ENCODE assay signal across 26 cellular contexts in the genomic region with DNA sequence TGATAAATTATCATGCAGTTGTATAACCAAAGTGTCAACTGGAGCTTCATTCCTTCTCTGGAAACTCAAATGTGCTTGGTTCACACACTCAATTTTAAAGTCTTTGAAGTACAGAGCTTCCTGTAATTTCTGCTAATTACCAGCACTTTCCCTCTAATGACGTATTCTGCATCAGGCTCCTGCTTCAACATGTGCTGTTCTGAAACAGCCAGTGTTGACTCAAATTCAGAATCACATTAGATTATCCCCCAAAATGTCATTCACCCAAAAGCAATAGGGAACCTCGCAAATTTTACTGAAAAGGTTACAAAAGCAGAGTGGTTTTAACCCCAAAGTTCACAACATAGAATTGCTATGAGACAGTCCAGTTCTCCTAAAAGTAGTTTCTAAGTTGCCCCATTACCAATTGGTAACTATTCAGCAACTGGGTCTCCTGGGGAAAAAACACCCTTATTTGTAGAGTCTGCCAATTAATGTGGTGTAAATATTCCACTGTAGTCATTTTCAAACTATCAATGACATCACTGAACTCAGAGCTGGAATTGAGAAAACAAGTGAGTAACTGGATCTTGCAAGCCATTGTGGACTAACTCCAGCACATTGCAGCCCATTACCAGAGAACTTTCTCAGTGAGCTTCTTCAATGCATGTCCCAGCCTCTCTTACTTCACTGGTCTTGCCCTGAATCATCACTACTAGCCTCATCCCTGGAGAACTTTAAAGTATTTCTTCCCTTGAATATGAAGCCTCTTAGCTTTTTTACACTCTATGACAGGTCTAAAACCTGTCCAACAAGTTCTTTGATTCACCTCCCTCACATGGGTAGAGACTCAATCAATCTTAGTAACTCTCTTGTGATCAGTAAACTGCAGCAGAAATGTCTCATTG.
DNase-seq lines count a peak whose midpoint lies in the region; ATAC-seq and TF ChIP-seq lines count a peak whose summit lies in the region.
"Had no signal": no experiment of that assay in that cellular context is flagged by ENCODE, and none has a peak within 500 bp of the region (broad histone marks: within the 10 kb centered on the region; RNA-seq: fewer than 3 reads in every experiment).

No MANE protein-coding gene starts in this region.

- no TSS peak for BruUV-seq in PC-3 (replicated peaks; lab: Mats Ljungman, UMichigan)

- H3K79me2 ChIP-seq in PC-3 (ENCODE audit: low read length), result no peaks in the 10 kb centered on the region

- ATAC-seq in stimulated activated naive CD8-positive, alpha-beta T cell treated with anti-CD3 and anti-CD28 coated beads, Interleukin-15, amount 100 ng/mL, for 72 hours, result peak; percentile 86
- ATAC-seq in stimulated activated naive CD8-positive, alpha-beta T cell treated with anti-CD3 and anti-CD28 coated beads, Interleukin-15, Interleukin-2, amounts not matched to agents 100 U/mL and 50 U/mL, for 24 hours, result no peak
- ATAC-seq in PC-3 (peak; percentile 72), foreskin keratinocyte (peak; percentile 98), GM19455 (IDR thresholded peaks at IDR 0.05; ENCODE audit: unreplicated experiment) (no peak)
- ATAC-seq: activated CD8-positive, alpha-beta memory T cell treated with anti-CD3 and anti-CD28 coated beads, Interleukin-2, amount 10 ng/mL, durations not matched to agents 7 days and 5 days; HCT116; naive thymus-derived CD4-positive, alpha-beta T cell; T-helper 17 cell had no signal

- no peaks in the 10 kb centered on the region for H3K4me1 Mint-ChIP-seq in stimulated activated naive CD8-positive, alpha-beta T cell treated with anti-CD3 and anti-CD28 coated beads, Interleukin-15, amount 100 ng/mL, for 72 hours
- H3K4me1 Mint-ChIP-seq: activated CD4-positive, alpha-beta T cell treated with anti-CD3 and anti-CD28 coated beads, Interleukin-2, amount 10 ng/mL, durations not matched to agents 24 days and 14 days; activated CD8-positive, alpha-beta memory T cell treated with anti-CD3 and anti-CD28 coated beads, Interleukin-2, amount 10 ng/mL, durations not matched to agents 7 days and 5 days; activated naive CD8-positive, alpha-beta T cell treated with anti-CD3 and anti-CD28 coated beads, Interleukin-2, amount 10 ng/mL, durations not matched to agents 7 days and 5 days; immature natural killer cell; naive thymus-derived CD4-positive, alpha-beta T cell; T-helper 17 cell had no signal

- no peak for DNase-seq in stimulated activated naive CD8-positive, alpha-beta T cell treated with anti-CD3 and anti-CD28 coated beads, Interleukin-15, amount 100 ng/mL, for 72 hours
- DNase-seq in stimulated activated naive CD8-positive, alpha-beta T cell treated with anti-CD3 and anti-CD28 coated beads, Interleukin-15, Interleukin-2, amounts not matched to agents 100 U/mL and 50 U/mL, for 24 hours, result no peak
- DNase-seq in PC-3 (peak; percentile 76), foreskin keratinocyte (peak; percentile 84 to 92), HK-2 (ENCODE audit: unreplicated experiment) (no peak), NCI-H774 (lab: John Stamatoyannopoulos, UW) (no peak)
- DNase-seq: activated CD4-positive, alpha-beta T cell treated with anti-CD3 and anti-CD28 coated beads, Interleukin-2, amount 10 ng/mL, durations not matched to agents 24 days and 14 days; activated CD8-positive, alpha-beta memory T cell treated with anti-CD3 and anti-CD28 coated beads, Interleukin-2, amount 10 ng/mL, durations not matched to agents 7 days and 5 days; activated naive CD8-positive, alpha-beta T cell treated with anti-CD3 and anti-CD28 coated beads, Interleukin-2, amount 10 ng/mL, durations not matched to agents 7 days and 5 days; COR-L47; foreskin melanocyte; hippocampal formation; immature natural killer cell; IMR-90; left ventricle myocardium inferior; naive thymus-derived CD4-positive, alpha-beta T cell; NCI-H1417 treated with DMSO at 0.1 percent for 48 hours; NCI-H2171; NCI-H524 treated with DMSO at 0.1 percent for 48 hours; occipital lobe; stimulated activated CD4-positive, alpha-beta T cell treated with anti-CD3 and anti-CD28 coated beads, Interleukin-2, amount 100 ng/mL, for 24 hours; T-helper 17 cell had no signal

- H3K4me3 ChIP-seq in PC-3 (ENCODE audit: low read length), result no peak overlapping the region
- H3K4me3 ChIP-seq: BLaER1 treated with 17β-estradiol and CSF1 and Interleukin-3, amounts not matched to agents 10 nM and 100 nM; left ventricle myocardium inferior; thoracic aorta had no signal

- no peak overlapping the region for H3K27ac ChIP-seq in PC-3 (ENCODE audit: low read length)
- no peak overlapping the region for H3K27ac ChIP-seq in foreskin keratinocyte
- H3K27ac ChIP-seq: BLaER1 treated with 17β-estradiol and CSF1 and Interleukin-3, amounts not matched to agents 10 nM and 100 nM; left ventricle myocardium inferior; thoracic aorta had no signal

- H3F3A ChIP-seq in PC-3 (ENCODE audit: low read length, unreplicated experiment), result no peaks in the 10 kb centered on the region

- H3K27me3 ChIP-seq in PC-3 (ENCODE audit: low read length) (no peaks in the 10 kb centered on the region), foreskin keratinocyte (no peaks in the 10 kb centered on the region)
- H3K27me3 ChIP-seq: BLaER1 treated with 17β-estradiol and CSF1 and Interleukin-3, amounts not matched to agents 10 nM and 100 nM had no signal

- TF ChIP-seq CTCF in PC-3 (conservative IDR thresholded peaks at IDR 0.05; ENCODE audit: low read depth, low read length) (no peak), foreskin keratinocyte (conservative IDR thresholded peaks at IDR 0.05) (no peak)

- H3K9me3 Mint-ChIP-seq in stimulated activated naive CD8-positive, alpha-beta T cell treated with anti-CD3 and anti-CD28 coated beads, Interleukin-15, amount 100 ng/mL, for 72 hours, result peaks cover 0 to 6% of the 10 kb centered on the region in 2 donors
- H3K9me3 Mint-ChIP-seq: activated CD4-positive, alpha-beta T cell treated with anti-CD3 and anti-CD28 coated beads, Interleukin-2, amount 10 ng/mL, durations not matched to agents 24 days and 14 days had no signal

- no peak overlapping the region for H2AFZ ChIP-seq in PC-3 (ENCODE audit: low read length)

- intact Hi-C loops in PC-3 (cut with micrococcal nuclease), result loop anchor here (10.0 kb wide), 1 partner anchor 955 kb away; the partner anchor contains the start of gene EFNB2

- H3K27me3 Mint-ChIP-seq in stimulated activated naive CD8-positive, alpha-beta T cell treated with anti-CD3 and anti-CD28 coated beads, Interleukin-15, amount 100 ng/mL, for 72 hours, result peaks cover 8% of the 10 kb centered on the region
- H3K27me3 Mint-ChIP-seq: activated CD4-positive, alpha-beta T cell treated with anti-CD3 and anti-CD28 coated beads, Interleukin-2, amount 10 ng/mL, durations not matched to agents 24 days and 14 days; activated CD8-positive, alpha-beta memory T cell treated with anti-CD3 and anti-CD28 coated beads, Interleukin-2, amount 10 ng/mL, durations not matched to agents 7 days and 5 days; activated naive CD8-positive, alpha-beta T cell treated with anti-CD3 and anti-CD28 coated beads, Interleukin-2, amount 10 ng/mL, durations not matched to agents 7 days and 5 days; T-helper 17 cell had no signal

- H3K4me3 Mint-ChIP-seq in stimulated activated naive CD8-positive, alpha-beta T cell treated with anti-CD3 and anti-CD28 coated beads, Interleukin-15, amount 100 ng/mL, for 72 hours, result no peak overlapping the region
- H3K4me3 Mint-ChIP-seq: activated CD4-positive, alpha-beta T cell treated with anti-CD3 and anti-CD28 coated beads, Interleukin-2, amount 10 ng/mL, durations not matched to agents 24 days and 14 days; activated CD8-positive, alpha-beta memory T cell treated with anti-CD3 and anti-CD28 coated beads, Interleukin-2, amount 10 ng/mL, durations not matched to agents 7 days and 5 days; activated naive CD8-positive, alpha-beta T cell treated with anti-CD3 and anti-CD28 coated beads, Interleukin-2, amount 10 ng/mL, durations not matched to agents 7 days and 5 days; immature natural killer cell; naive thymus-derived CD4-positive, alpha-beta T cell; T-helper 17 cell had no signal

- no peak overlapping the region for H3K4me2 ChIP-seq in PC-3 (ENCODE audit: low read length)

- CTCF ChIA-PET in PC-3 (lab: Charles Lee), result no interaction called here

- peak overlapping the region; percentile 48 to 78 for H3K27ac Mint-ChIP-seq in stimulated activated naive CD8-positive, alpha-beta T cell treated with anti-CD3 and anti-CD28 coated beads, Interleukin-15, amount 100 ng/mL, for 72 hours
- H3K27ac Mint-ChIP-seq: activated CD4-positive, alpha-beta T cell treated with anti-CD3 and anti-CD28 coated beads, Interleukin-2, amount 10 ng/mL, durations not matched to agents 24 days and 14 days; activated CD8-positive, alpha-beta memory T cell treated with anti-CD3 and anti-CD28 coated beads, Interleukin-2, amount 10 ng/mL, durations not matched to agents 7 days and 5 days; activated naive CD8-positive, alpha-beta T cell treated with anti-CD3 and anti-CD28 coated beads, Interleukin-2, amount 10 ng/mL, durations not matched to agents 7 days and 5 days; immature natural killer cell; naive thymus-derived CD4-positive, alpha-beta T cell; T-helper 17 cell had no signal

- H3K9ac ChIP-seq in PC-3 (ENCODE audit: low read length), result no peak overlapping the region
- H3K9ac ChIP-seq: BLaER1 treated with 17β-estradiol and CSF1 and Interleukin-3, amounts not matched to agents 10 nM and 100 nM had no signal

- H3K36me3 ChIP-seq in PC-3 (ENCODE audit: low read depth, low read length), result no peaks in the 10 kb centered on the region
- H3K36me3 ChIP-seq: BLaER1 treated with 17β-estradiol and CSF1 and Interleukin-3, amounts not matched to agents 10 nM and 100 nM; left ventricle myocardium inferior; thoracic aorta had no signal

- no peaks in the 10 kb centered on the region for H4K20me1 ChIP-seq in PC-3 (ENCODE audit: low read length)
- H4K20me1 ChIP-seq: BLaER1 treated with 17β-estradiol and CSF1 and Interleukin-3, amounts not matched to agents 10 nM and 100 nM had no signal

- no peaks in the 10 kb centered on the region for H3K9me2 ChIP-seq in PC-3 (replicated peaks; ENCODE audit: low read length)

- no peaks in the 10 kb centered on the region for H3K9me3 ChIP-seq in PC-3 (ENCODE audit: low read length)
- H3K9me3 ChIP-seq: thoracic aorta had no signal

- POLR2A ChIA-PET in PC-3 (lab: Charles Lee; ENCODE audit: unreplicated experiment), result no interaction called here

- H3K4me1 ChIP-seq in PC-3 (ENCODE audit: insufficient read depth, low read length) (peaks cover 6% of the 10 kb centered on the region; the same call in 1 of the 2 replicates), foreskin keratinocyte (no peaks in the 10 kb centered on the region)
- H3K4me1 ChIP-seq: left ventricle myocardium inferior had no signal

Comparison
In these comparisons a context has a peak if more than half of its experiments do, and no peak if none do; other contexts are left out.
1. ATAC-seq: peak in stimulated activated naive CD8-positive, alpha-beta T cell treated with anti-CD3 and anti-CD28 coated beads, Interleukin-15, amount 100 ng/mL, for 72 hours (single experiment), PC-3 (single experiment) and foreskin keratinocyte (single experiment); none in stimulated activated naive CD8-positive, alpha-beta T cell treated with anti-CD3 and anti-CD28 coated beads, Interleukin-15, Interleukin-2, amounts not matched to agents 100 U/mL and 50 U/mL, for 24 hours (single experiment) and GM19455 (single experiment).
2. DNase-seq: peak in PC-3 (single experiment) and foreskin keratinocyte (2 of 2); none in stimulated activated naive CD8-positive, alpha-beta T cell treated with anti-CD3 and anti-CD28 coated beads, Interleukin-15, amount 100 ng/mL, for 72 hours (0 of 2), stimulated activated naive CD8-positive, alpha-beta T cell treated with anti-CD3 and anti-CD28 coated beads, Interleukin-15, Interleukin-2, amounts not matched to agents 100 U/mL and 50 U/mL, for 24 hours (single experiment), HK-2 (single experiment) and NCI-H774 (single experiment).